ENCODE assay signal across 11 cellular contexts in the genomic region with DNA sequence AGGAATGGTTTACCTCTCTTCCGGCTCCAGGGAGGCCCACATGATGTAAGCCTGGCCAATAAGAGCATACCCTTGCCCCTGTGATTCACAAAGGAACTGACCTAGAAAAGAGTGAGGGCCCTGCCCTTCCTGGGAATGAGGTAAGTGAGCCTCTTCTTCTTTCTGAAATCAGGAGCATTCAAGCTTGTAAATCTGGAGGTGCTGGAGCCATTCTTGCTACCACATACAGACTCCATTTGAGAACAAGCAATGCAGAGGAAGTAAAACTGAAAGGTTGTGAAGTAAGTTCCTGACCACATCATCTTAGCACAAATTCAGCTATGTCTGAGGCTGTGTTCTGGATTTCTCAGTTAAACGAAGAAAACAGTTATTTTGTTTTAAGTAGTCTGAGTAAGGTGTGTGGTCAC.
DNase-seq lines count a peak whose midpoint lies in the region; ATAC-seq and TF ChIP-seq lines count a peak whose summit lies in the region.
"Had no signal": no experiment of that assay in that cellular context is flagged by ENCODE, and none has a peak within 500 bp of the region (broad histone marks: within the 10 kb centered on the region; RNA-seq: fewer than 3 reads in every experiment).

No MANE protein-coding gene starts in this region.

- intact Hi-C loops in colonic mucosa (cut with DNase I): no loop called here

- no peak overlapping the region for H3K27ac ChIP-seq in colonic mucosa

- H3K9ac ChIP-seq in colonic mucosa (ENCODE audit: low read depth in 2 of 2, low read length in 2 of 2): no peak overlapping the region

- TF ChIP-seq CTCF in colonic mucosa (IDR thresholded peaks at IDR 0.05): no peak

- H3K9me3 ChIP-seq in colonic mucosa: no peaks in the 10 kb centered on the region

- H3K27me3 ChIP-seq in colonic mucosa: no peaks in the 10 kb centered on the region

- no peaks in the 10 kb centered on the region for H3K4me1 ChIP-seq in colonic mucosa

- H3K36me3 ChIP-seq in colonic mucosa: no peaks in the 10 kb centered on the region

- DNase-seq in CD1c-positive myeloid dendritic cell (ENCODE audit: extremely low spot score) (peak; percentile 53), glomerular visceral epithelial cell (ENCODE audit: extremely low spot score) (peak; percentile 27), HT-29 (ENCODE audit: low spot score) (no peak), colonic mucosa (no peak), dermis blood vessel endothelial cell (no peak), NCI-H510A treated with DMSO at 0.1 percent for 48 hours (lab: John Stamatoyannopoulos, UW) (no peak)
- DNase-seq: activated CD4-positive, alpha-beta memory T cell treated with anti-CD3 and anti-CD28 coated beads for 36 hours; amygdala had no signal

- no peak overlapping the region for H3K4me3 ChIP-seq in colonic mucosa

- peak; percentile 78 for ATAC-seq in GM21390 (IDR thresholded peaks at IDR 0.05; ENCODE audit: unreplicated experiment)
- peak; percentile 51 for ATAC-seq in HG03575 (IDR thresholded peaks at IDR 0.05; ENCODE audit: extremely low read depth, insufficient number of reproducible peaks, low FRiP score, unreplicated experiment)
- ATAC-seq: esophagus mucosa had no signal

Comparison
In these comparisons a context has a peak if more than half of its experiments do, and no peak if none do; other contexts are left out.
1. DNase-seq: peak in CD1c-positive myeloid dendritic cell (single experiment) and glomerular visceral epithelial cell (single experiment); none in HT-29 (single experiment), colonic mucosa (single experiment), dermis blood vessel endothelial cell (single experiment) and NCI-H510A treated with DMSO at 0.1 percent for 48 hours (single experiment).